In the genomic region with DNA sequence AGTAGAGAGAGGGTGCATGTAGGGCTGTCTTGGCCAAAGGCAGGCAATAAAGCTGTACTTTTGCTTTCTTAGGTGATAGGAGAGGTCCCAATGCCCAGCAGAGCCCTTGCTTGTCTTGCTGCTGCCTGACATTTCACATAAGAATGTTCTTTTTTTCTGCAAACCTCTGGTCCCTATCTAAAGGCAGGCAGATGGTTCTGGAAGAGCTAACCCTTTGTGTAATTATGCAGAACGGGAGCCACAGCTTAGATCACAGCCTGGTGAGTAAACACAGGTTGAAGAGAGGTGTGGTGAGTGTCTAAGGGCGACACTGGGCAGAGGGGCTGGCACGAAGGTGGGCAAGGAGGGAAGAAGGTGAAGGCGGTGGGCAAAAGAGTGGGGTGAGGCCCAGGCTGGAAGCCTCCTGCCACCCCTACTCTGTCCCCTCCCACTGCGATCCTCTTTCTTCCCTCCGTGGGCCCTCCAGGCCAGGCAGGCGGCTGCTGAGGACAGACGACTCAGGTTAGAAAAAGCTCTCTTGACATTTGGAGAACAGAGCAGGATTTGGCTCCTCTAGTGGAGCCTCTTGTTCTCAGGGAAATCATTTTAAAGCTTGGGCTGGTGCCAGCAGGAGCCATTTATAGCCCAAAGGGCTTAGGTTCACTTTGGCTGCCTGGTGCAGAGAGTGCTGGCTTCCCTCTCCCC, we compare ENCODE assay signal across 11 cellular contexts. TPM values are rescaled to one million over a fixed set of nuclear protein-coding genes. Genes with fewer than 3 reads are reported as not detected.
DNase-seq lines count a peak whose midpoint lies in the region; ATAC-seq and TF ChIP-seq lines count a peak whose summit lies in the region.
"Had no signal": no experiment of that assay in that cellular context is flagged by ENCODE, and none has a peak within 500 bp of the region (broad histone marks: within the 10 kb centered on the region; RNA-seq: fewer than 3 reads in every experiment).

No MANE protein-coding gene starts in this region.

- H3K27me3 Mint-ChIP-seq in CD8-positive, alpha-beta memory T cell = peaks cover 12 to 30% of the 10 kb centered on the region in 2 donors

- peaks cover under 1 to 3% (median 2%) of the 10 kb centered on the region in 5 donors for H3K9me3 Mint-ChIP-seq in CD8-positive, alpha-beta memory T cell

- no peak overlapping the region for H3K4me3 Mint-ChIP-seq in CD8-positive, alpha-beta memory T cell

- no peak for TF ChIP-seq EP300 in esophagus muscularis mucosa (IDR thresholded peaks at IDR 0.05)

- H3K27me3 ChIP-seq in esophagus muscularis mucosa = peaks cover 0 to 7% (median 0%) of the 10 kb centered on the region in 4 donors
- H3K27me3 ChIP-seq in CD8-positive, alpha-beta memory T cell (ENCODE audit: insufficient read depth, low read length, poor library complexity, severe bottlenecking) = no peaks in the 10 kb centered on the region

- POLR2A ChIA-PET in CD8-positive, alpha-beta memory T cell (lab: Charles Lee) = no interaction called here

- intact Hi-C loops in esophagus muscularis mucosa (cut with DNase I) = no loop called here

- H3K4me1 ChIP-seq in esophagus muscularis mucosa = peaks cover 7 to 20% (median 14%) of the 10 kb centered on the region in 4 donors
- no peaks in the 10 kb centered on the region for H3K4me1 ChIP-seq in CD8-positive, alpha-beta memory T cell (ENCODE audit: insufficient read depth, low read length)

- H3K36me3 Mint-ChIP-seq in CD8-positive, alpha-beta memory T cell = no peaks in the 10 kb centered on the region

- H3K27ac ChIP-seq in esophagus muscularis mucosa (replicated peaks in 1 of 4) = no peak overlapping the region
- H3K27ac ChIP-seq in CD8-positive, alpha-beta memory T cell (ENCODE audit: low read depth, low read length) = no peak overlapping the region

- WGBS in esophagus muscularis mucosa = 49% methylated on average over 8 of the region's 8 CpGs

- DNase-seq in HCEC 1CT (peak; percentile 43), NCI-H510A treated with DMSO at 0.1 percent for 48 hours (lab: John Stamatoyannopoulos, UW) (peak; percentile 75), esophagus muscularis mucosa (ENCODE audit: extremely low spot score) (peak; percentile 87), putamen (ENCODE audit: low spot score) (peak; percentile 34), CD1c-positive myeloid dendritic cell (ENCODE audit: extremely low spot score) (no peak)
- DNase-seq in CD8-positive, alpha-beta memory T cell = no peak
- DNase-seq: DND-41; stimulated activated CD4-positive, alpha-beta T cell treated with anti-CD3 and anti-CD28 coated beads, Interleukin-4, amount 100 ng/mL, for 1 hour had no signal

- H3K9me3 ChIP-seq in esophagus muscularis mucosa = peaks cover 0 to 2% (median under 1%) of the 10 kb centered on the region in 4 donors
- H3K9me3 ChIP-seq in CD8-positive, alpha-beta memory T cell (ENCODE audit: low read length) = no peaks in the 10 kb centered on the region

- no peaks in the 10 kb centered on the region for H3K4me1 Mint-ChIP-seq in CD8-positive, alpha-beta memory T cell

- no peaks in the 10 kb centered on the region for H3K36me3 ChIP-seq in esophagus muscularis mucosa
- no peaks in the 10 kb centered on the region for H3K36me3 ChIP-seq in CD8-positive, alpha-beta memory T cell (ENCODE audit: insufficient read depth, low read length)

- no peak overlapping the region for H3K27ac Mint-ChIP-seq in CD8-positive, alpha-beta memory T cell

- no peak for TF ChIP-seq CTCF in esophagus muscularis mucosa (IDR thresholded peaks at IDR 0.05)

- CTCF ChIA-PET in CD8-positive, alpha-beta memory T cell (lab: Charles Lee) = no interaction called here

- no peak for ATAC-seq in HG03159 (IDR thresholded peaks at IDR 0.05; ENCODE audit: unreplicated experiment)
- no peak for ATAC-seq in GM18511 (IDR thresholded peaks at IDR 0.05; ENCODE audit: unreplicated experiment)

- TF ChIP-seq POLR2A in esophagus muscularis mucosa (IDR thresholded peaks at IDR 0.05; ENCODE audit: low read depth) = no peak

- no peak overlapping the region for H3K4me3 ChIP-seq in esophagus muscularis mucosa
- H3K4me3 ChIP-seq in CD8-positive, alpha-beta memory T cell (ENCODE audit: low read length) = no peak overlapping the region

RNA-seq across cellular contexts. Expression of a gene that starts 42.8 kb away (rescaled TPM):
- total RNA-seq in esophagus muscularis mucosa = not detected
- not detected for total RNA-seq in CD8-positive, alpha-beta memory T cell
- polyA plus RNA-seq in CD8-positive, alpha-beta memory T cell = 0.08 TPM
- total RNA-seq: mesenteric fat pad had no signal

Comparison
In these comparisons a context has a peak if more than half of its experiments do, and no peak if none do; other contexts are left out.
1. DNase-seq: peak in HCEC 1CT (single experiment), NCI-H510A treated with DMSO at 0.1 percent for 48 hours (single experiment), esophagus muscularis mucosa (single experiment) and putamen (single experiment); none in CD1c-positive myeloid dendritic cell (single experiment) and CD8-positive, alpha-beta memory T cell (0 of 5).